26 cellular contexts compared by ENCODE assay signal in the genomic region with DNA sequence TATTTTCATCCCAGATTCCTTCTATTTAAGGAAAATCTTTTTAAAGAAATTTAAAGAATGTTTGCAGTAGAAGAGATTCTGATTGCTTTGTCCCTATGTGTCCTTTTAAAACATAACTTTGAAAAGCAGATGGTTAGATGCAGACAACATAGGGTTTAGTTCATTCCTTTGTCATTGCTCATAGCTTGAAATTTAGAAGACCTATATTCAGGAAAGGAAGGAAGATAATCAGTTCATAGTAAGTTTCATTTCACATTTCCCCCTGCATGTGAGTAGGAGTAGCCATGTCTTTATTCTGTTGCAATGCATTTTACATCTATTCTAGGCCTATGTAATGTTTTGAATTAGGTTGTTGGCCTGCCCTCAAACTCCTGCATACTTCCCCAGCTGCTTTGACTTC.
DNase-seq lines count a peak whose midpoint lies in the region; ATAC-seq, FAIRE-seq and TF ChIP-seq lines count a peak whose summit lies in the region.
"Had no signal": no experiment of that assay in that cellular context is flagged by ENCODE, and none has a peak within 500 bp of the region (broad histone marks: within the 10 kb centered on the region; RNA-seq: fewer than 3 reads in every experiment).

No MANE protein-coding gene starts in this region.

- ATAC-seq in GM21576 (IDR thresholded peaks at IDR 0.05; ENCODE audit: unreplicated experiment) = no peak
- ATAC-seq in GM18909 (IDR thresholded peaks at IDR 0.05; ENCODE audit: poor library complexity, unreplicated experiment) = no peak
- ATAC-seq: CD8-positive, alpha-beta T cell had no signal

- no peak for FAIRE-seq in astrocyte (lab: Jason Lieb, UNC)
- FAIRE-seq: GM19239, islet of Langerhans had no signal

- TF ChIP-seq CTCF in astrocyte (IDR thresholded peaks at IDR 0.05; ENCODE audit: insufficient read depth, low read depth, low read length) = no peak

- no peaks in the 10 kb centered on the region for H3K36me3 ChIP-seq in astrocyte (ENCODE audit: insufficient read depth, low read length)
- H3K36me3 ChIP-seq: ascending aorta, colonic mucosa, HAP-1, stomach, upper lobe of left lung had no signal

- H3K9ac ChIP-seq in astrocyte (ENCODE audit: low read length) = no peak overlapping the region
- H3K9ac ChIP-seq: parathyroid adenoma had no signal

- H2AFZ ChIP-seq in astrocyte (ENCODE audit: low read depth, low read length) = no peak overlapping the region
- H2AFZ ChIP-seq: parathyroid adenoma had no signal

- no peaks in the 10 kb centered on the region for H3K36me3 Mint-ChIP-seq in astrocyte (ENCODE audit: low read depth, unreplicated experiment)
- H3K36me3 Mint-ChIP-seq: CD8-positive, alpha-beta T cell had no signal

- DNase-seq in AG08395 (ENCODE audit: low spot score) = peak; percentile 19
- peak; percentile 64 for DNase-seq in HS-5 (ENCODE audit: low read depth)
- peak; percentile 24 for DNase-seq in astrocyte (ENCODE audit: low read depth)
- DNase-seq in glomerular visceral epithelial cell (ENCODE audit: extremely low spot score) = peak; percentile 2
- no peak for DNase-seq in activated CD4-positive, alpha-beta T cell treated with anti-CD3 and anti-CD28 coated beads for 48 hours
- no peak for DNase-seq in NCI-H774 (lab: John Stamatoyannopoulos, UW)
- DNase-seq: ACHN; activated CD4-positive, alpha-beta T cell treated with anti-CD3 and anti-CD28 coated beads, Interleukin-2, amount 50 U/mL, for 1 hour; activated naive CD4-positive, alpha-beta T cell; activated T-cell treated with anti-CD3 and anti-CD28 coated beads for 4 hours; CD8-positive, alpha-beta T cell; colonic mucosa; DND-41; NCI-H526 treated with DMSO at 0.1 percent for 48 hours; OCI-M1; stomach; upper lobe of left lung had no signal

- no peak overlapping the region for H3K4me3 ChIP-seq in astrocyte (ENCODE audit: insufficient read depth, low read depth, low read length)
- H3K4me3 ChIP-seq: ascending aorta, colonic mucosa, HAP-1, lung, SK-N-MC, stomach, upper lobe of left lung had no signal

- H3K9me3 ChIP-seq in astrocyte (ENCODE audit: insufficient read depth, low read depth, low read length) = no peaks in the 10 kb centered on the region
- H3K9me3 ChIP-seq: ascending aorta, colonic mucosa, HAP-1, upper lobe of left lung had no signal

- H3K27me3 ChIP-seq in astrocyte (ENCODE audit: insufficient read depth, low read length) = no peaks in the 10 kb centered on the region
- H3K27me3 ChIP-seq: ascending aorta, colonic mucosa, stomach, upper lobe of left lung had no signal

- H3K4me1 ChIP-seq in astrocyte (ENCODE audit: insufficient read depth, low read length) = no peaks in the 10 kb centered on the region
- H3K4me1 ChIP-seq: ascending aorta, colonic mucosa, parathyroid adenoma, stomach, upper lobe of left lung had no signal

- no peak overlapping the region for H3K4me2 ChIP-seq in astrocyte (ENCODE audit: low read length)

- H4K20me1 ChIP-seq in astrocyte (ENCODE audit: insufficient read depth, low read length) = no peaks in the 10 kb centered on the region

- peak overlapping the region; percentile 79 for H3K27ac Mint-ChIP-seq in astrocyte (ENCODE audit: unreplicated experiment)
- H3K27ac Mint-ChIP-seq: CD8-positive, alpha-beta T cell had no signal

- peaks cover 5% of the 10 kb centered on the region for H3K9me3 Mint-ChIP-seq in astrocyte (ENCODE audit: unreplicated experiment)
- H3K9me3 Mint-ChIP-seq: CD8-positive, alpha-beta T cell had no signal

- H3K4me3 Mint-ChIP-seq in astrocyte (ENCODE audit: unreplicated experiment) = peak overlapping the region; percentile 9
- H3K4me3 Mint-ChIP-seq: CD8-positive, alpha-beta T cell had no signal

- no peaks in the 10 kb centered on the region for H3K79me2 ChIP-seq in astrocyte (ENCODE audit: insufficient read depth, low read length)
- H3K79me2 ChIP-seq: parathyroid adenoma had no signal

- peaks cover 14% of the 10 kb centered on the region for H3K4me1 Mint-ChIP-seq in astrocyte (ENCODE audit: low read depth, unreplicated experiment)

- H3K27me3 Mint-ChIP-seq in astrocyte (ENCODE audit: low read depth, unreplicated experiment) = no peaks in the 10 kb centered on the region

- no peak overlapping the region for H3K27ac ChIP-seq in astrocyte (ENCODE audit: low read depth, low read length)
- H3K27ac ChIP-seq: ascending aorta, colonic mucosa, parathyroid adenoma, SK-N-MC, stomach, upper lobe of left lung had no signal

Comparison
In these comparisons a context has a peak if more than half of its experiments do, and no peak if none do; other contexts are left out.
1. DNase-seq: peak in AG08395 (single experiment), HS-5 (single experiment), astrocyte (single experiment) and glomerular visceral epithelial cell (single experiment); none in activated CD4-positive, alpha-beta T cell treated with anti-CD3 and anti-CD28 coated beads for 48 hours (single experiment) and NCI-H774 (single experiment).